1 cellular context compared by ENCODE assay signal in the genomic region with DNA sequence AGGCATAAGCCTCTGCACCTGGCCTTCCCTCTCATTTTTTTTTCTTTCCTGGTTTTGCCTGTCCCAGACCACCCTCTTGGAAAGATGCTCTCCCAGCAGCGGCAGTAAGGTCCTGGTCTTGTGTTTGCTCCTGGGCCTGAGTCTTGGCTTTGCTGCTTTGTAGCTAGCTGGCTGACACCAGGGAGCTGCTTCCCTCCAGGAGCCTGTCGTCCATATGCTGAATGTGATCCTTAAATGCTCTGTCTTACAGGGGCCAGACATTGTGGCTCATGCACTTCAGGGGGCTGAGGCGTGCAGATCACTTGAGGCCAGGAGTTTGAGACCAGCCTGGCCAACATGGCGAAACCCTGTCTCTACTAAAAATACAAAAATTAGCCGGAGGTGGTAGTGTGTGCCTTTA.
TF ChIP-seq lines count a peak whose summit lies in the region.

No MANE protein-coding gene starts in this region.

TF ChIP-seq in endothelial cell of umbilical vein, 7 proteins besides CTCF, POLR2A, EP300 and RAD21 (continued from another document):
- TF ChIP-seq MYC (IDR thresholded peaks at IDR 0.05; ENCODE audit: low read depth, low read length): no peak
- no peak for TF ChIP-seq FOS (IDR thresholded peaks at IDR 0.05; ENCODE audit: borderline replicate concordance, insufficient read depth, low read length)
- no peak for TF ChIP-seq EZH2 (IDR thresholded peaks at IDR 0.05; ENCODE audit: borderline replicate concordance, low read depth, low read length, severe bottlenecking)
- no peak for TF ChIP-seq GATA2 (IDR thresholded peaks at IDR 0.05; ENCODE audit: insufficient read depth, insufficient read length, low read depth, low read length)
- TF ChIP-seq MAX (IDR thresholded peaks at IDR 0.05; ENCODE audit: insufficient read depth, insufficient read length): no peak
